ENCODE assay signal across 8 cellular contexts in genomic region chr3:11845661-11846060, GRCh38. TPM values are rescaled to one million over a fixed set of nuclear protein-coding genes. Genes with fewer than 3 reads are reported as not detected.
A peak's percentile ranks its signal among the peaks of the same experiment; 100 is the strongest.
DNase-seq lines count a peak whose midpoint lies in the region; ATAC-seq and TF ChIP-seq lines count a peak whose summit lies in the region.

No MANE protein-coding gene starts in this region.

- H3K27me3 Mint-ChIP-seq in activated naive CD4-positive, alpha-beta T cell treated with anti-CD3 and anti-CD28 coated beads, Interleukin-2, amount 10 ng/mL, durations not matched to agents 7 days and 5 days, result peaks cover 3% of the 10 kb centered on the region

- ATAC-seq in heart right ventricle, result no peak
- ATAC-seq in left ventricle myocardium superior, result no peak
- no peak for ATAC-seq in GM19351 (IDR thresholded peaks at IDR 0.05; ENCODE audit: unreplicated experiment)

- no peak for TF ChIP-seq POLR2A in tibial nerve (IDR thresholded peaks at IDR 0.05)

- H3K36me3 Mint-ChIP-seq in activated naive CD4-positive, alpha-beta T cell treated with anti-CD3 and anti-CD28 coated beads, Interleukin-2, amount 10 ng/mL, durations not matched to agents 7 days and 5 days, result peaks cover 25% of the 10 kb centered on the region

- intact Hi-C loops in heart right ventricle (cut with DNase I), result loop anchor here in 1 of 10 donors (10.0 kb wide), 1 partner anchor 709 kb away; the partner anchor contains the start of gene MKRN2
- intact Hi-C loops in left ventricle myocardium superior (cut with micrococcal nuclease), result no loop called here

- H3K27me3 ChIP-seq in heart right ventricle (no peaks in the 10 kb centered on the region), tibial nerve (no peaks in the 10 kb centered on the region)

- H3K4me1 ChIP-seq in heart right ventricle, result peaks cover 4 to 30% (median 25%) of the 10 kb centered on the region in 9 donors
- peaks cover 0 to 32% (median 20%) of the 10 kb centered on the region in 4 donors for H3K4me1 ChIP-seq in tibial nerve

- TF ChIP-seq CTCF in heart right ventricle (IDR thresholded peaks at IDR 0.05), result no peak
- no peak for TF ChIP-seq CTCF in tibial nerve (IDR thresholded peaks at IDR 0.05)

- TF ChIP-seq EP300 in tibial nerve (IDR thresholded peaks at IDR 0.05), result no peak

- no peak for DNase-seq in heart right ventricle
- DNase-seq in left ventricle myocardium superior, result no peak
- DNase-seq in activated naive CD4-positive, alpha-beta T cell treated with anti-CD3 and anti-CD28 coated beads, Interleukin-2, amount 10 ng/mL, durations not matched to agents 7 days and 5 days, result peak; percentile 33
- DNase-seq in kidney tubule cell (ENCODE audit: low spot score), result peak; percentile 38
- DNase-seq in tibial nerve (ENCODE audit: low spot score in 2 of 2), result no peak
- DNase-seq in NCI-H187 (lab: John Stamatoyannopoulos, UW), result no peak
- DNase-seq in NCI-H2081 treated with DMSO at 0.1 percent for 48 hours (lab: John Stamatoyannopoulos, UW), result no peak

- H3K4me1 Mint-ChIP-seq in activated naive CD4-positive, alpha-beta T cell treated with anti-CD3 and anti-CD28 coated beads, Interleukin-2, amount 10 ng/mL, durations not matched to agents 7 days and 5 days, result peaks cover 26% of the 10 kb centered on the region

- peak overlapping the region; percentile 95 for H3K4me3 Mint-ChIP-seq in activated naive CD4-positive, alpha-beta T cell treated with anti-CD3 and anti-CD28 coated beads, Interleukin-2, amount 10 ng/mL, durations not matched to agents 7 days and 5 days

- peaks cover 0 to 43% (median 15%) of the 10 kb centered on the region in 9 donors for H3K36me3 ChIP-seq in heart right ventricle
- peaks cover 0 to 32% (median 12%) of the 10 kb centered on the region in 3 donors for H3K36me3 ChIP-seq in tibial nerve

- CTCF ChIA-PET in activated naive CD4-positive, alpha-beta T cell treated with anti-CD3 and anti-CD28 coated beads, Interleukin-2, amount 10 ng/mL, durations not matched to agents 7 days and 5 days (lab: Charles Lee), result interaction anchor here (1.6 kb wide), 1 partner anchor 11 kb away, joined by 4 read pairs; no protein-coding TSS in a partner anchor

- H3K27ac ChIP-seq in heart right ventricle, result peak overlapping the region in 5 of 10 donors; percentile 86 to 96 (median 87)
- peak overlapping the region in 3 of 4 donors; percentile 87 to 93 (median 91) for H3K27ac ChIP-seq in tibial nerve

- H3K9me3 Mint-ChIP-seq in activated naive CD4-positive, alpha-beta T cell treated with anti-CD3 and anti-CD28 coated beads, Interleukin-2, amount 10 ng/mL, durations not matched to agents 7 days and 5 days, result no peaks in the 10 kb centered on the region

- H3K9me3 ChIP-seq in heart right ventricle (no peaks in the 10 kb centered on the region), tibial nerve (no peaks in the 10 kb centered on the region)

- WGBS in heart right ventricle, 2 donors, result 35 to 38% methylated on average over 6 of the region's 6 CpGs
- 19 to 28% methylated on average over 6 of the region's 6 CpGs for WGBS in tibial nerve, 2 donors

- H3K4me3 ChIP-seq in heart right ventricle (peak overlapping the region; percentile 69 to 97 (median 79)), tibial nerve (peak overlapping the region; percentile 51 to 89 (median 83))

- H3K27ac Mint-ChIP-seq in activated naive CD4-positive, alpha-beta T cell treated with anti-CD3 and anti-CD28 coated beads, Interleukin-2, amount 10 ng/mL, durations not matched to agents 7 days and 5 days, result peak overlapping the region; percentile 96

RNA-seq across cellular contexts. Expression of gene TAMM41, which starts 1.0 kb away (rescaled TPM):
- total RNA-seq in heart right ventricle (10 to 100 TPM in 5 of 10 donors, 1 to 10 TPM in 5; 8.1 to 12.2 (median 10.2) TPM), left ventricle myocardium superior (8.1 TPM), tibial nerve (10 to 100 TPM; 15.5 to 40.8 (median 25.5) TPM)
- 10 to 100 TPM in 1 of 2 donors, 1 to 10 TPM in 1; 9.3 to 13.0 TPM for polyA plus RNA-seq in heart right ventricle

Comparison
In these comparisons a context has a peak if more than half of its experiments do, and no peak if none do; other contexts are left out.
1. DNase-seq: peak in activated naive CD4-positive, alpha-beta T cell treated with anti-CD3 and anti-CD28 coated beads, Interleukin-2, amount 10 ng/mL, durations not matched to agents 7 days and 5 days (single experiment) and kidney tubule cell (single experiment); none in heart right ventricle (0 of 2), left ventricle myocardium superior (single experiment), tibial nerve (0 of 2), NCI-H187 (0 of 2) and NCI-H2081 treated with DMSO at 0.1 percent for 48 hours (single experiment).